18 cellular contexts compared by ENCODE assay signal in the genomic region with DNA sequence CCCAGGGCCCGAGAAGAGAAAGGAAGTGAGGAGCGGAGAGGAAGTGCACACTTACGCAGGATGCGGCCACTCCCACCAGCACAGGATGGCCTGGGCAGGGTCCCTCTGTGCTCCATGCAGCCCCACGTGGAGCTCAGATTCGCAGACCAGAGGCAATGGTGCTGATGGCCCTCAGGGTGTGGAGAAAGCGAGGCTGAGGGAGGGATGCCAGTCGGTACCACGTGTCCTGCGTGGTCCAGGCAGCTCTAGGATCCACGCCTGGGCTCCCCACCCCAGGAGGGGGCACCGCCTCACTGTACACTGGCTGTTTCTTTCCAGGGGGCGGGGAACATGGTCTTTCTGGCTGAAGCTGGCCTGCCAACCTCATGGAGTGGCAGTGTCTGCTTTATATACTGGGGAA.
"Had no signal": no experiment of that assay in that cellular context is flagged by ENCODE, and none has a peak within 500 bp of the region (broad histone marks: within the 10 kb centered on the region; RNA-seq: fewer than 3 reads in every experiment).

No MANE protein-coding gene starts in this region.

- H3K27me3 ChIP-seq: testis, upper lobe of left lung had no signal

- H3K4me3 ChIP-seq: left lung, lower lobe of right lung, sigmoid colon, stomach, testis, tibial artery, upper lobe of left lung had no signal

- H2AFZ ChIP-seq: parathyroid adenoma had no signal

- H3K4me1 ChIP-seq: left lung, lower lobe of right lung, parathyroid adenoma, sigmoid colon, stomach, tibial artery, upper lobe of left lung had no signal

- H3K9me3 ChIP-seq: left lung, lower lobe of right lung, neutrophil, sigmoid colon, stomach, testis, tibial artery, upper lobe of left lung had no signal

- H3K9ac ChIP-seq: parathyroid adenoma had no signal

- H3K27ac ChIP-seq: left lung, lower lobe of right lung, neutrophil, parathyroid adenoma, sigmoid colon, stomach, tibial artery, upper lobe of left lung had no signal

- H3K36me3 ChIP-seq: left lung, lower lobe of right lung, neutrophil, sigmoid colon, stomach, tibial artery, upper lobe of left lung had no signal

- ATAC-seq: lower lobe of right lung; natural killer cell; stimulated activated effector memory CD8-positive, alpha-beta T cell treated with anti-CD3 and anti-CD28 coated beads, Interleukin-12 subunit alpha, Interleukin-12 subunit beta, amount 100 ng/mL, for 72 hours had no signal

- DNase-seq: cerebellar nuclear complex; cortex of kidney; effector CD4-positive, alpha-beta T cell; head of caudate nucleus; lower lobe of right lung; natural killer cell; sigmoid colon; stimulated activated CD4-positive, alpha-beta T cell treated with anti-CD3 and anti-CD28 coated beads, Interleukin-2, amount 100 ng/mL, for 24 hours; stimulated activated CD4-positive, alpha-beta T cell treated with anti-CD3 and anti-CD28 coated beads, Interleukin-4, amount 100 ng/mL, for 24 hours; stimulated activated naive CD4-positive, alpha-beta T cell treated with Interleukin-2 at 50 U/mL for 16 hours; stomach; tibial artery had no signal
